In the genomic region with DNA sequence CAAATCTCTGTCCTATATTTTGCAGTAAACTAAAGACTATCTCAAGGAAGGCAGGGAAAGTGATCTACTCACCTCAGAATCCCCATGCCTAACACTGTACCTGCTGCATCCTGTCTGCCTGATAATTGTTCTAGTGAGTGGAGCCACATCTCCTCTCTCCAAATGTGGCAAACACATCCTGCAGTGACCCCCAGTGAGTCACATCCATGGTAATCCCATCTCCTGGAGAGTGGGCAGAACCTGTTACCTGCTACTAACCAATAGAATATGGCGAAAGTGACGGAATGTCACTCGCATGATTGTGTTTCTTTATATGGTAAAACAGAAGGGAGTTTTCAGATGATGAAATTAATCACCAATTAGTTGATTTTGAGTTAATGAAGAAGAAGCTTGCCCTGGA, we compare ENCODE assay signal across 35 cellular contexts.
"Had no signal": no experiment of that assay in that cellular context is flagged by ENCODE, and none has a peak within 500 bp of the region (broad histone marks: within the 10 kb centered on the region; RNA-seq: fewer than 3 reads in every experiment).

No MANE protein-coding gene starts in this region.

- H3K27ac ChIP-seq: brain microvascular endothelial cell, epithelial cell of prostate, esophagus squamous epithelium, gastroesophageal sphincter, WERI-Rb-1 had no signal

- H3K36me3 ChIP-seq: brain microvascular endothelial cell, esophagus squamous epithelium, gastroesophageal sphincter, WERI-Rb-1 had no signal

- FAIRE-seq: astrocyte, bronchial epithelial cell, colon, endometrium, endothelial cell of umbilical vein had no signal

- H3K36me3 Mint-ChIP-seq: activated naive CD8-positive, alpha-beta T cell had no signal

- ATAC-seq: activated CD4-positive, CD25-positive, alpha-beta regulatory T cell treated with anti-CD3 and anti-CD28 coated beads, Interleukin-2, amount 50 U/mL, for 24 hours; activated CD8-positive, alpha-beta T cell treated with anti-CD3 and anti-CD28 coated beads for 36 hours; activated T-cell treated with anti-CD3 and anti-CD28 coated beads, Interleukin-2, amount 50 U/mL, for 4 hours; activated T-helper 17 cell treated with anti-CD3 and anti-CD28 coated beads, Interleukin-2, amount 50 U/mL, for 72 hours; effector memory CD8-positive, alpha-beta T cell; gastroesophageal sphincter; T-helper 17 cell had no signal

- H3K4me3 ChIP-seq: esophagus squamous epithelium, gastroesophageal sphincter had no signal

- H3K27me3 ChIP-seq: brain microvascular endothelial cell, esophagus squamous epithelium, gastroesophageal sphincter had no signal

- H3K27me3 Mint-ChIP-seq: activated B cell treated with CpG ODN at 0.5 μM for 24 hours; activated CD8-positive, alpha-beta T cell treated with anti-CD3 and anti-CD28 coated beads for 36 hours; activated T-helper 17 cell treated with anti-CD3 and anti-CD28 coated beads, Interleukin-2, amount 50 U/mL, for 72 hours; central memory CD8-positive, alpha-beta T cell; effector memory CD8-positive, alpha-beta T cell; T-helper 17 cell had no signal

- H3K4me3 Mint-ChIP-seq: activated B cell treated with CpG ODN at 0.5 μM for 24 hours; activated CD8-positive, alpha-beta T cell treated with anti-CD3 and anti-CD28 coated beads for 36 hours; activated naive CD8-positive, alpha-beta T cell; activated T-cell treated with anti-CD3 and anti-CD28 coated beads, Interleukin-2, amount 50 U/mL, for 4 hours; activated T-helper 17 cell treated with anti-CD3 and anti-CD28 coated beads, Interleukin-2, amount 50 U/mL, for 72 hours; central memory CD8-positive, alpha-beta T cell; effector memory CD8-positive, alpha-beta T cell; T-helper 17 cell; T-helper 2 cell treated with Interferon-gamma antibody and Interleukin-4, amounts not matched to agents 5 μg/mL and 100 μg/mL, for 36 hours had no signal

- H3K27ac Mint-ChIP-seq: activated B cell treated with CpG ODN at 0.5 μM for 24 hours; activated CD8-positive, alpha-beta T cell treated with anti-CD3 and anti-CD28 coated beads for 36 hours; activated naive CD8-positive, alpha-beta T cell; activated T-helper 17 cell treated with anti-CD3 and anti-CD28 coated beads, Interleukin-2, amount 50 U/mL, for 72 hours; effector memory CD8-positive, alpha-beta T cell; T-helper 17 cell; T-helper 2 cell treated with Interferon-gamma antibody and Interleukin-4, amounts not matched to agents 5 μg/mL and 100 μg/mL, for 36 hours had no signal

- H3K9me3 ChIP-seq: esophagus squamous epithelium, gastroesophageal sphincter had no signal

- H3K4me1 Mint-ChIP-seq: activated B cell treated with CpG ODN at 0.5 μM for 24 hours; activated T-helper 17 cell treated with anti-CD3 and anti-CD28 coated beads, Interleukin-2, amount 50 U/mL, for 72 hours; central memory CD8-positive, alpha-beta T cell; T-helper 17 cell had no signal

- H3K4me1 ChIP-seq: esophagus squamous epithelium, gastroesophageal sphincter had no signal

- DNase-seq: activated B cell treated with CpG ODN at 0.5 μM for 24 hours; activated CD4-positive, alpha-beta T cell treated with anti-CD3 and anti-CD28 coated beads for 48 hours; activated CD4-positive, alpha-beta T cell treated with anti-CD3 and anti-CD28 coated beads, Interleukin-2, amount 50 U/mL, for 1 hour; activated CD4-positive, alpha-beta T cell treated with anti-CD3 and anti-CD28 coated beads, Interleukin-2, amount 50 U/mL, for 48 hours; activated CD8-positive, alpha-beta memory T cell treated with anti-CD3 and anti-CD28 coated beads for 24 hours; activated CD8-positive, alpha-beta T cell treated with anti-CD3 and anti-CD28 coated beads for 36 hours; activated effector memory CD4-positive, alpha-beta T cell treated with Interleukin-2 at 50 U/mL for 16 hours; activated gamma-delta T cell treated with Interleukin-2 at 50 U/mL for 16 hours; activated naive CD4-positive, alpha-beta T cell treated with anti-CD3 and anti-CD28 coated beads, Interleukin-2, amount 50 U/mL, for 16 hours; activated naive CD4-positive, alpha-beta T cell treated with Interleukin-2 at 50 U/mL for 16 hours; activated T-cell treated with anti-CD3 and anti-CD28 coated beads, Interleukin-2, amount 50 U/mL, for 4 hours; amniotic stem cell; brain microvascular endothelial cell; cortex of kidney; dermis blood vessel endothelial cell; effector CD4-positive, alpha-beta T cell; effector memory CD8-positive, alpha-beta T cell; esophagus squamous epithelium; foreskin melanocyte; T-helper 1 cell; T-helper 17 cell; T1000; WERI-Rb-1 had no signal
